Comparison of ENCODE assay signal across 14 cellular contexts in the genomic region with DNA sequence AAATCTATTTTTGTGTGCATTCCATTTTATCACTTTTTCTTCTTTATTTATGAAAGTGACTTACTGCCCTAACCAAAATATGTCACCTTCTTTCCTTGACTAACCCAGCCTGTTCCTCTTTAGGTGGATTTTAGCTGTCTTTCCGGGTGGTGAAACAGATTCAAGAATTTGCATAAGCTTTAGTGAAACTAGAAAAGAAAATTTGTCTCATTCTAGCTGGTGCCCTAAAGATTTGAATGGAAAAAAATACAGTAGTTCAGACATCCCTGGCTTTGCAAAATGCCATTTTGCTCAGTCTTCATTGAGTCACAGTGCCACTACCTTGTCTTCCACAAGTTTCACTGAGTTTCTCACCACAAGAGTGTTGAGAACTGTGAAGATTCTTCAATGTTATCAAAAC. TPM values are rescaled to one million over a fixed set of nuclear protein-coding genes. Genes with fewer than 3 reads are reported as not detected.
DNase-seq lines count a peak whose midpoint lies in the region; ATAC-seq and TF ChIP-seq lines count a peak whose summit lies in the region.
"Had no signal": no experiment of that assay in that cellular context is flagged by ENCODE, and none has a peak within 500 bp of the region (broad histone marks: within the 10 kb centered on the region; RNA-seq: fewer than 3 reads in every experiment).

No MANE protein-coding gene starts in this region.

- CTCF ChIA-PET in activated B cell treated with CpG ODN at 0.5 μM for 24 hours (lab: Charles Lee) (no interaction called here), T-cell (lab: Charles Lee) (no interaction called here)

- POLR2A ChIA-PET in activated B cell treated with CpG ODN at 0.5 μM for 24 hours (lab: Charles Lee) (interaction anchor here (0.7 to 2.0 kb wide), 14 partner anchors 9 to 58 kb away, joined by 3 to 33 read pairs (median 6); partner anchors contain the start of genes CCDC50 and UTS2B), T-cell (lab: Charles Lee) (no interaction called here)

- peak overlapping the region; percentile 73 for H3K4me3 Mint-ChIP-seq in activated B cell treated with CpG ODN at 0.5 μM for 24 hours
- H3K4me3 Mint-ChIP-seq in T-cell, result no peak overlapping the region

- H3K36me3 Mint-ChIP-seq in activated B cell treated with CpG ODN at 0.5 μM for 24 hours (ENCODE audit: low read depth), result peaks cover 2% of the 10 kb centered on the region
- H3K36me3 Mint-ChIP-seq in T-cell, result no peaks in the 10 kb centered on the region

- H3K27ac Mint-ChIP-seq in activated B cell treated with CpG ODN at 0.5 μM for 24 hours (peak overlapping the region; percentile 97), T-cell (no peak overlapping the region)

- ATAC-seq in GM18873 (IDR thresholded peaks at IDR 0.05; ENCODE audit: low FRiP score, unreplicated experiment) (peak; percentile 78), GM21619 (IDR thresholded peaks at IDR 0.05; ENCODE audit: unreplicated experiment) (peak; percentile 82), HG03196 (IDR thresholded peaks at IDR 0.05; ENCODE audit: unreplicated experiment) (peak; percentile 63), activated B cell treated with CpG ODN at 0.5 μM for 24 hours (ENCODE audit: low read depth) (peak; percentile 65), T-cell (replicated peaks in 1 of 4) (no peak)
- ATAC-seq: foreskin keratinocyte, SK-N-SH treated with all-trans-retinoic acid at 6 μM for 48 hours had no signal

- H3K4me1 Mint-ChIP-seq in activated B cell treated with CpG ODN at 0.5 μM for 24 hours (peaks cover 33% of the 10 kb centered on the region), T-cell (no peaks in the 10 kb centered on the region)

- H3K9me3 Mint-ChIP-seq in activated B cell treated with CpG ODN at 0.5 μM for 24 hours (peaks cover 5% of the 10 kb centered on the region), T-cell (no peaks in the 10 kb centered on the region)

- H3K27me3 Mint-ChIP-seq in activated B cell treated with CpG ODN at 0.5 μM for 24 hours (no peaks in the 10 kb centered on the region), T-cell (no peaks in the 10 kb centered on the region)

- TF ChIP-seq CTCF in activated B cell treated with CpG ODN at 0.5 μM for 24 hours (IDR thresholded peaks at IDR 0.05), result no peak

- DNase-seq in activated B cell treated with CpG ODN at 0.5 μM for 24 hours, result no peak
- DNase-seq in SKM-1 (lab: John Stamatoyannopoulos, UW; ENCODE audit: unreplicated experiment), result no peak
- DNase-seq in T-cell, result no peak
- DNase-seq in activated T-cell treated with anti-CD3 and anti-CD28 coated beads, Interleukin-2, amount 50 U/mL, for 1 hour, result no peak
- no peak for DNase-seq in NCI-H128 (lab: John Stamatoyannopoulos, UW; ENCODE audit: unreplicated experiment)
- DNase-seq: activated CD8-positive, alpha-beta memory T cell treated with anti-CD3 and anti-CD28 coated beads, Interleukin-2, amount 50 U/mL, for 48 hours; foreskin keratinocyte; HCEC 1CT; NCI-H187 treated with DMSO at 0.1 percent for 48 hours had no signal

- intact Hi-C loops in activated B cell treated with CpG ODN at 0.5 μM for 24 hours (cut with micrococcal nuclease), result loop anchor here (1.0 to 2.0 kb wide), 4 partner anchors 11 to 58 kb away; partner anchors contain the start of gene CCDC50

RNA-seq across cellular contexts. Expression of gene CCDC50, which starts 28.2 kb away (rescaled TPM):
- 144 and 153 TPM in 2 replicates for total RNA-seq in activated B cell treated with CpG ODN at 0.5 μM for 24 hours
- total RNA-seq in T-cell, result 1 to 10 TPM; 4.0 to 9.7 (median 9.7) TPM

RNA-seq across cellular contexts. Expression of gene UTS2B, which starts 29.3 kb away (rescaled TPM):
- total RNA-seq in activated B cell treated with CpG ODN at 0.5 μM for 24 hours, result 1.9 and 2.1 TPM in 2 replicates
- under 1 TPM in 2 of 5 donors, not detected in 3; 0.32 to 0.36 TPM for total RNA-seq in T-cell
- total RNA-seq: bronchial epithelial cell had no signal

Comparison
In these comparisons a context has a peak if more than half of its experiments do, and no peak if none do; other contexts are left out.
1. ATAC-seq: peak in GM18873 (single experiment), GM21619 (single experiment), HG03196 (single experiment) and activated B cell treated with CpG ODN at 0.5 μM for 24 hours (single experiment); none in T-cell (0 of 4).
2. RNA of gene CCDC50, which starts 28.2 kb away (total RNA-seq): 144 to 153 TPM in activated B cell treated with CpG ODN at 0.5 μM for 24 hours; 4.0 to 9.7 TPM in T-cell; every median in the first group is over 10 times any median in the second.